ENCODE assay signal across 11 cellular contexts in genomic region chr3:46936733-46937250, GRCh38. TPM values are rescaled to one million over a fixed set of nuclear protein-coding genes. Genes with fewer than 3 reads are reported as not detected.
DNase-seq lines count a peak whose midpoint lies in the region; ATAC-seq and TF ChIP-seq lines count a peak whose summit lies in the region.
"Had no signal": no experiment of that assay in that cellular context is flagged by ENCODE, and none has a peak within 500 bp of the region (broad histone marks: within the 10 kb centered on the region; RNA-seq: fewer than 3 reads in every experiment).

No MANE protein-coding gene starts in this region.

- TF ChIP-seq CTCF in Caco-2 (IDR thresholded peaks at IDR 0.05; ENCODE audit: insufficient read depth in 1 of 2, low read depth in 1 of 2, low read length in 1 of 2, severe bottlenecking in 1 of 2, unreplicated experiment in 1 of 2): no peak
- no peak for TF ChIP-seq CTCF in RWPE1 (conservative IDR thresholded peaks at IDR 0.05; ENCODE audit: low read depth)
- no peak for TF ChIP-seq CTCF in spleen (IDR thresholded peaks at IDR 0.05 in 8 of 11, conservative IDR thresholded peaks at IDR 0.05 in 3 of 11)
- no peak for TF ChIP-seq CTCF in testis (IDR thresholded peaks at IDR 0.05)

- TF ChIP-seq POLR2A in spleen (IDR thresholded peaks at IDR 0.05) (no peak), testis (IDR thresholded peaks at IDR 0.05) (no peak)

- H3K4me3 ChIP-seq in Caco-2 (ENCODE audit: low read depth, low read length) (no peak overlapping the region), right cardiac atrium (ENCODE audit: low read length) (no peak overlapping the region), spleen (peak overlapping the region in 1 of 8 donors; percentile 11), testis (no peak overlapping the region)

- intact Hi-C loops in Caco-2 (cut with micrococcal nuclease; ENCODE audit: unreplicated experiment) (no loop called here), right cardiac atrium (cut with DNase I) (loop anchor here in 2 of 4 donors (5.0 kb wide), 1 partner anchor 41 kb away; the partner anchor contains the start of genes CCDC12 (in 2 of the 2) and NBEAL2 (in 2 of the 2)), spleen (cut with DNase I; ENCODE audit: low total_unique reads) (no loop called here), testis (cut with DNase I; ENCODE audit: low total_unique reads) (no loop called here)

- POLR2A ChIA-PET in Caco-2 (lab: Charles Lee) (no interaction called here), RWPE1 (lab: Yijun Ruan, JAX; ENCODE audit: low non-redundant PET) (no interaction called here)

- no peak for DNase-seq in Caco-2
- DNase-seq in RWPE1 (ENCODE audit: low spot score): no peak
- no peak for DNase-seq in right cardiac atrium
- peak; percentile 58 for DNase-seq in spleen
- no peak for DNase-seq in stimulated activated CD4-positive, alpha-beta T cell treated with anti-CD3 and anti-CD28 coated beads, Interleukin-15, amount 100 ng/mL, for 24 hours
- DNase-seq in testis: no peak
- DNase-seq: stimulated activated CD4-positive, alpha-beta T cell treated with anti-CD3 and anti-CD28 coated beads, Interleukin-1b, Interleukin-23, amount 100 ng/mL, for 48 hours had no signal

- H3K4me3 Mint-ChIP-seq in Caco-2 (ENCODE audit: unreplicated experiment): no peak overlapping the region
- H3K4me3 Mint-ChIP-seq: activated naive CD4-positive, alpha-beta T cell treated with anti-CD3 and anti-CD28 coated beads, Interleukin-2, amount 50 U/mL, for 24 hours had no signal

- peaks cover 76% of the 10 kb centered on the region for H3K36me3 Mint-ChIP-seq in Caco-2 (ENCODE audit: insufficient read depth, unreplicated experiment)

- H3K4me1 ChIP-seq in Caco-2 (peaks cover 78% of the 10 kb centered on the region), right cardiac atrium (ENCODE audit: control insufficient read depth, insufficient read depth, low read length) (peaks cover 49% of the 10 kb centered on the region), spleen (peaks cover 52 to 97% (median 84%) of the 10 kb centered on the region in 6 donors), testis (peaks cover 32% of the 10 kb centered on the region)

- WGBS in right cardiac atrium: 81% methylated on average over 5 of the region's 5 CpGs
- 80 to 91% (median 87%) methylated on average over 5 of the region's 5 CpGs for WGBS in spleen, 5 donors
- 76 to 87% methylated on average over 4 to 5 of the region's 5 CpGs for WGBS in testis, 2 donors

- H3K4me1 Mint-ChIP-seq in Caco-2 (ENCODE audit: low read depth, unreplicated experiment): peaks cover 49% of the 10 kb centered on the region

- BruUV-seq in Caco-2 (replicated peaks; lab: Mats Ljungman, UMichigan): no TSS peak

- H3K9me3 ChIP-seq in Caco-2 (no peaks in the 10 kb centered on the region), right cardiac atrium (ENCODE audit: control insufficient read depth, low read length) (no peaks in the 10 kb centered on the region), spleen (no peaks in the 10 kb centered on the region), testis (no peaks in the 10 kb centered on the region)

- H3K36me3 ChIP-seq in Caco-2 (ENCODE audit: control insufficient read depth, insufficient read depth, low read length) (peaks cover 9% of the 10 kb centered on the region), spleen (peaks cover 0 to 76% (median 30%) of the 10 kb centered on the region in 6 donors), testis (ENCODE audit: low read depth, missing control alignments) (no peaks in the 10 kb centered on the region)

- peak overlapping the region; percentile 69 for H3K27ac Mint-ChIP-seq in Caco-2 (ENCODE audit: unreplicated experiment)
- H3K27ac Mint-ChIP-seq: activated naive CD4-positive, alpha-beta T cell treated with anti-CD3 and anti-CD28 coated beads, Interleukin-2, amount 50 U/mL, for 24 hours had no signal

- ATAC-seq in right cardiac atrium (no peak), HG03571 (IDR thresholded peaks at IDR 0.05; ENCODE audit: unreplicated experiment) (no peak), GM21515 (IDR thresholded peaks at IDR 0.05; ENCODE audit: unreplicated experiment) (no peak)
- ATAC-seq: HepG2 had no signal

- H3K27me3 Mint-ChIP-seq in Caco-2 (ENCODE audit: insufficient read depth, unreplicated experiment): no peaks in the 10 kb centered on the region
- H3K27me3 Mint-ChIP-seq: activated naive CD4-positive, alpha-beta T cell treated with anti-CD3 and anti-CD28 coated beads, Interleukin-2, amount 50 U/mL, for 24 hours had no signal

- H3K9me3 Mint-ChIP-seq in Caco-2 (ENCODE audit: unreplicated experiment): no peaks in the 10 kb centered on the region
- H3K9me3 Mint-ChIP-seq: activated naive CD4-positive, alpha-beta T cell treated with anti-CD3 and anti-CD28 coated beads, Interleukin-2, amount 50 U/mL, for 24 hours had no signal

- H3K27me3 ChIP-seq in Caco-2 (replicated peaks; ENCODE audit: control insufficient read depth, insufficient read depth, low read length) (no peaks in the 10 kb centered on the region), right cardiac atrium (ENCODE audit: control insufficient read depth, insufficient read depth) (no peaks in the 10 kb centered on the region), spleen (replicated peaks in 1 of 7) (no peaks in the 10 kb centered on the region), testis (no peaks in the 10 kb centered on the region)

- H3K27ac ChIP-seq in RWPE1 (peak overlapping the region; percentile 92), right cardiac atrium (ENCODE audit: low read length) (peak overlapping the region; percentile 50), spleen (peak overlapping the region in 7 of 8 donors; percentile 60 to 88 (median 81)), testis (no peak overlapping the region)

- CTCF ChIA-PET in Caco-2 (lab: Charles Lee) (interaction anchor here (1.7 to 2.4 kb wide), 3 partner anchors 13 to 29 kb away, joined by 10 to 21 read pairs (median 15); no protein-coding TSS in a partner anchor), RWPE1 (lab: Yijun Ruan, JAX) (interaction anchor here (1.1 kb wide), 1 partner anchor 14 kb away, joined by 3 read pairs; no protein-coding TSS in a partner anchor)

RNA-seq across cellular contexts. Expression of gene CCDC12, which starts 39.8 kb away (rescaled TPM):
- total RNA-seq in Caco-2 (2022) (52.7 and 60.8 TPM in 2 replicates), right cardiac atrium (10 to 100 TPM; 31.2 to 37.7 (median 34.2) TPM), spleen (10 to 100 TPM; 36.5 to 71.4 (median 54.7) TPM), testis (10 to 100 TPM; 59.6 to 66.6 TPM)
- polyA plus RNA-seq in right cardiac atrium (58.0 TPM), spleen (100 to 1,000 TPM in 2 of 3 donors, 10 to 100 TPM in 1; 93.5 to 124 (median 105) TPM), testis (ENCODE audit: insufficient read depth, low read depth, low replicate concordance) (43.3 TPM)

RNA-seq across cellular contexts. Expression of gene NBEAL2, which starts 42.7 kb away (rescaled TPM):
- total RNA-seq in Caco-2 (2022) (62.4 and 76.9 TPM in 2 replicates), right cardiac atrium (10 to 100 TPM; 15.9 to 20.1 (median 17.3) TPM), spleen (100 to 1,000 TPM; 101 to 271 (median 162) TPM), testis (10 to 100 TPM; 40.2 to 44.8 TPM)
- polyA plus RNA-seq in right cardiac atrium (13.7 TPM), spleen (100 to 1,000 TPM in 2 of 3 donors, 10 to 100 TPM in 1; 44.0 to 126 (median 119) TPM), testis (ENCODE audit: insufficient read depth, low read depth, low replicate concordance) (16.2 TPM)

RNA-seq across cellular contexts. Expression of gene PTH1R, which starts 59.3 kb away (rescaled TPM):
- total RNA-seq in Caco-2 (2022): 5.1 and 6.8 TPM in 2 replicates
- 10 to 100 TPM in 3 of 4 donors, 1 to 10 TPM in 1; 9.3 to 15.6 (median 12.6) TPM for total RNA-seq in right cardiac atrium
- 18.5 TPM for polyA plus RNA-seq in right cardiac atrium
- 10 to 100 TPM in 6 of 7 donors, 1 to 10 TPM in 1; 5.1 to 38.7 (median 21.9) TPM for total RNA-seq in spleen
- 100 to 1,000 TPM in 1 of 3 donors, 10 to 100 TPM in 2; 61.8 to 190 (median 67.1) TPM for polyA plus RNA-seq in spleen
- total RNA-seq in testis: 10 to 100 TPM in 1 of 2 donors, 1 to 10 TPM in 1; 8.4 to 11.3 TPM
- polyA plus RNA-seq in testis (ENCODE audit: insufficient read depth, low read depth, low replicate concordance): 10.2 TPM
- total RNA-seq: HepG2 had no signal
- polyA plus RNA-seq: HepG2 had no signal

Comparison
In these comparisons a context has a peak if more than half of its experiments do, and no peak if none do; other contexts are left out.
1. H3K27ac ChIP-seq: peak in RWPE1 (single experiment), right cardiac atrium (single experiment) and spleen (7 of 8); none in testis (0 of 2).